Comparison of ENCODE assay signal across 24 cellular contexts in the genomic region with DNA sequence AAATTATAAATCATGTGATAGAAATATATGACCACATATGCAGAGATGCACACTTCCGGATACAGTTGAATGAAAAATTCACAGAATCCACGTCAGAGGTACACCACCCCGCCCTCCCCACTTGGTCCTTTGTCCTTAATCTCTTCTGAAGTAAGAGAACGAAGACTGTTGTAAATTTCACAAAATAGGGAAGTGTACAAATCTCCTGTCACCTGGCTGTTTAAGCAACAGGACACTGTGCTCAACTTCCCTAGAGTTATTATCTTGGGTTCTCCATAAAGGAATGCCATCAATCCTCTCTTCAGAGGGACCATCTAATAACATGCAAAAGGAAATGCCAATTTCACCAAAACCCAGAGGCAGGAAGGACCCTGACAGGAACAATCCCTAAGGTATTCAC. TPM values are rescaled to one million over a fixed set of nuclear protein-coding genes. Genes with fewer than 3 reads are reported as not detected.
DNase-seq lines count a peak whose midpoint lies in the region; ATAC-seq and TF ChIP-seq lines count a peak whose summit lies in the region.
"Had no signal": no experiment of that assay in that cellular context is flagged by ENCODE, and none has a peak within 500 bp of the region (broad histone marks: within the 10 kb centered on the region; RNA-seq: fewer than 3 reads in every experiment).

No MANE protein-coding gene starts in this region.

- H3K9ac ChIP-seq in Loucy (ENCODE audit: low read depth, low read length, poor library complexity, severe bottlenecking) = no peak overlapping the region

- no peaks in the 10 kb centered on the region for H3K79me2 ChIP-seq in Loucy (ENCODE audit: insufficient read depth, low read length)

- DNase-seq in AML-193 (lab: John Stamatoyannopoulos, UW) (peak; percentile 75 to 85), Peyer's patch (peak in 1 of 3 donors; percentile 54), posterior vena cava (ENCODE audit: low spot score) (no peak), NCI-H2107 treated with DMSO at 0.1 percent for 48 hours (lab: John Stamatoyannopoulos, UW; ENCODE audit: unreplicated experiment) (no peak)
- no peak for DNase-seq in activated T-cell treated with anti-CD3 and anti-CD28 coated beads, Interleukin-2, amount 50 U/mL, for 4 hours
- DNase-seq: ACHN; activated CD4-positive, CD25-positive, alpha-beta regulatory T cell treated with anti-CD3 and anti-CD28 coated beads, Interleukin-2, amount 50 U/mL, for 72 hours; activated naive CD4-positive, alpha-beta T cell; activated T-cell treated with anti-CD3 and anti-CD28 coated beads, Interleukin-2, amount 50 U/mL, for 48 hours; effector CD4-positive, alpha-beta T cell; kidney glomerular epithelial cell; NCI-H526; Right ventricle myocardium superior; upper lobe of right lung had no signal

- peaks cover 69% of the 10 kb centered on the region for H3K27me3 Mint-ChIP-seq in activated T-cell treated with anti-CD3 and anti-CD28 coated beads, Interleukin-2, amount 50 U/mL, for 4 hours (ENCODE audit: low read depth)

- 0 out of 2 replicates have a peak overlapping the region, but pooled peaks have one; percentile 55 for H2AFZ ChIP-seq in Loucy (ENCODE audit: low read length)

- TF ChIP-seq CTCF in Loucy (conservative IDR thresholded peaks at IDR 0.05; ENCODE audit: low read length) (no peak), Peyer's patch (IDR thresholded peaks at IDR 0.05) (no peak)

- no peaks in the 10 kb centered on the region for H3K36me3 Mint-ChIP-seq in activated T-cell treated with anti-CD3 and anti-CD28 coated beads, Interleukin-2, amount 50 U/mL, for 4 hours (ENCODE audit: insufficient read depth)
- H3K36me3 Mint-ChIP-seq: brain; CD4-positive, CD25-positive, alpha-beta regulatory T cell had no signal

- H3K4me1 Mint-ChIP-seq in activated T-cell treated with anti-CD3 and anti-CD28 coated beads, Interleukin-2, amount 50 U/mL, for 4 hours (ENCODE audit: low read depth) = peaks cover 19% of the 10 kb centered on the region
- H3K4me1 Mint-ChIP-seq: brain had no signal

- H3K9me3 Mint-ChIP-seq in activated T-cell treated with anti-CD3 and anti-CD28 coated beads, Interleukin-2, amount 50 U/mL, for 4 hours = no peaks in the 10 kb centered on the region
- H3K9me3 Mint-ChIP-seq: brain; CD4-positive, CD25-positive, alpha-beta regulatory T cell had no signal

- H3K4me3 Mint-ChIP-seq in activated T-cell treated with anti-CD3 and anti-CD28 coated beads, Interleukin-2, amount 50 U/mL, for 4 hours = no peak overlapping the region
- H3K4me3 Mint-ChIP-seq: brain; CD4-positive, CD25-positive, alpha-beta regulatory T cell had no signal

- no peak overlapping the region for H3K4me2 ChIP-seq in Loucy (ENCODE audit: low read depth, low read length, poor library complexity, severe bottlenecking)

- H3F3A ChIP-seq in Loucy (ENCODE audit: low read depth) = no peaks in the 10 kb centered on the region

- H3K4me1 ChIP-seq in Loucy (ENCODE audit: insufficient read depth, low read length, poor library complexity, severe bottlenecking) (no peaks in the 10 kb centered on the region), Peyer's patch (peaks cover 0 to 10% (median 0%) of the 10 kb centered on the region in 4 donors), muscle layer of duodenum (ENCODE audit: control insufficient read depth in 1 of 2, insufficient read depth in 2 of 2, low read length in 2 of 2) (no peaks in the 10 kb centered on the region)
- H3K4me1 ChIP-seq: HAP-1, upper lobe of right lung had no signal

- no peaks in the 10 kb centered on the region for H4K20me1 ChIP-seq in Loucy (ENCODE audit: insufficient read depth, low read length, poor library complexity, severe bottlenecking)

- TF ChIP-seq POLR2A in Peyer's patch (IDR thresholded peaks at IDR 0.05) = no peak

- H3K9me3 ChIP-seq in Loucy (ENCODE audit: insufficient read depth, low read depth, low read length) = no peaks in the 10 kb centered on the region
- H3K9me3 ChIP-seq in Peyer's patch = no peaks in the 10 kb centered on the region
- H3K9me3 ChIP-seq in muscle layer of duodenum (ENCODE audit: control insufficient read depth in 1 of 2, low read length in 2 of 2) = no peaks in the 10 kb centered on the region
- H3K9me3 ChIP-seq: HAP-1, upper lobe of right lung had no signal

- no peaks in the 10 kb centered on the region for H3K27me3 ChIP-seq in Loucy (ENCODE audit: insufficient read depth, low read length, poor library complexity, severe bottlenecking)
- no peaks in the 10 kb centered on the region for H3K27me3 ChIP-seq in Peyer's patch
- no peaks in the 10 kb centered on the region for H3K27me3 ChIP-seq in muscle layer of duodenum (ENCODE audit: low read depth, low read length)

- H3K27ac ChIP-seq in Peyer's patch (peak overlapping the region in 3 of 4 donors; percentile 29 to 62 (median 60)), muscle layer of duodenum (ENCODE audit: low read length) (peak overlapping the region; percentile 4)
- H3K27ac ChIP-seq: epithelial cell of prostate, upper lobe of right lung had no signal

- H3K36me3 ChIP-seq in Loucy (ENCODE audit: insufficient read depth, low read length) = no peaks in the 10 kb centered on the region
- no peaks in the 10 kb centered on the region for H3K36me3 ChIP-seq in Peyer's patch
- H3K36me3 ChIP-seq in muscle layer of duodenum (ENCODE audit: control insufficient read depth in 1 of 2, insufficient read depth in 2 of 2, low read length in 2 of 2) = no peaks in the 10 kb centered on the region
- H3K36me3 ChIP-seq: HAP-1, upper lobe of right lung had no signal

- H3K4me3 ChIP-seq in Loucy (ENCODE audit: low read length, poor library complexity, severe bottlenecking) (no peak overlapping the region), Peyer's patch (no peak overlapping the region), muscle layer of duodenum (ENCODE audit: low read depth in 1 of 2, low read length in 2 of 2) (no peak overlapping the region)
- H3K4me3 ChIP-seq: HAP-1, upper lobe of right lung had no signal

- ATAC-seq in activated T-cell treated with anti-CD3 and anti-CD28 coated beads, Interleukin-2, amount 50 U/mL, for 4 hours = no peak
- no peak for ATAC-seq in HG03280 (IDR thresholded peaks at IDR 0.05; ENCODE audit: unreplicated experiment)
- ATAC-seq: upper lobe of right lung had no signal

- intact Hi-C loops in posterior vena cava (cut with DNase I) = loop anchor here in 1 of 2 donors (5.0 kb wide), 1 partner anchor 1778 kb away; no protein-coding TSS in a partner anchor

- H3K9me2 ChIP-seq in Loucy (replicated peaks; ENCODE audit: low read depth, low read length) = no peaks in the 10 kb centered on the region

RNA-seq across cellular contexts. Expression of a gene that starts 10.5 kb away (rescaled TPM):
- total RNA-seq in Peyer's patch (10 to 100 TPM in 2 of 4 donors, 1 to 10 TPM in 1, not detected in 1; 6.8 to 31.9 (median 10.5) TPM), posterior vena cava (under 1 TPM in 1 of 2 donors, not detected in 1; 0.10 TPM)
- total RNA-seq in activated T-cell treated with anti-CD3 and anti-CD28 coated beads, Interleukin-2, amount 50 U/mL, for 4 hours = under 1 TPM; 0.23 to 0.27 (median 0.26) TPM
- total RNA-seq: CD4-positive, CD25-positive, alpha-beta regulatory T cell; chondrocyte; lung microvascular endothelial cell; Right ventricle myocardium superior; subcutaneous adipose tissue had no signal

RNA-seq across cellular contexts. Expression of a gene that starts 36.4 kb away (rescaled TPM):
- total RNA-seq in Peyer's patch = 100 to 1,000 TPM in 2 of 4 donors, 10 to 100 TPM in 2; 63.9 to 113 (median 99.3) TPM
- total RNA-seq in activated T-cell treated with anti-CD3 and anti-CD28 coated beads, Interleukin-2, amount 50 U/mL, for 4 hours = under 1 TPM; 0.30 to 0.46 (median 0.37) TPM
- not detected for total RNA-seq in posterior vena cava
- total RNA-seq: CD4-positive, CD25-positive, alpha-beta regulatory T cell; chondrocyte; lung microvascular endothelial cell; Right ventricle myocardium superior had no signal

RNA-seq across cellular contexts. Expression of a gene that starts 51.5 kb away (rescaled TPM):
- not detected for total RNA-seq in Peyer's patch
- not detected for total RNA-seq in activated T-cell treated with anti-CD3 and anti-CD28 coated beads, Interleukin-2, amount 50 U/mL, for 4 hours
- total RNA-seq in posterior vena cava = under 1 TPM; 0.71 to 0.93 TPM
- total RNA-seq: CD4-positive, CD25-positive, alpha-beta regulatory T cell; chondrocyte; lung microvascular endothelial cell; Right ventricle myocardium superior had no signal

RNA-seq across cellular contexts. Expression of a gene that starts 56.8 kb away (rescaled TPM):
- total RNA-seq in Peyer's patch (not detected), posterior vena cava (not detected)
- total RNA-seq in activated T-cell treated with anti-CD3 and anti-CD28 coated beads, Interleukin-2, amount 50 U/mL, for 4 hours = under 1 TPM in 1 of 3 donors, not detected in 2; 0.25 TPM
- total RNA-seq: CD4-positive, CD25-positive, alpha-beta regulatory T cell; chondrocyte; Right ventricle myocardium superior; upper lobe of right lung had no signal

Comparison
In these comparisons a context has a peak if more than half of its experiments do, and no peak if none do; other contexts are left out.
1. DNase-seq: peak in AML-193 (2 of 2); none in activated T-cell treated with anti-CD3 and anti-CD28 coated beads, Interleukin-2, amount 50 U/mL, for 4 hours (single experiment), posterior vena cava (single experiment) and NCI-H2107 treated with DMSO at 0.1 percent for 48 hours (single experiment).
2. RNA of a gene that starts 36.4 kb away (total RNA-seq): 63.9 to 113 TPM in Peyer's patch; 0.30 to 0.46 TPM in activated T-cell treated with anti-CD3 and anti-CD28 coated beads, Interleukin-2, amount 50 U/mL, for 4 hours and not detected in posterior vena cava; every median in the first group is over 10 times any median in the second.